ENCODE assay signal across 17 cellular contexts in genomic region chr17:29099527-29099926, GRCh38.
"Had no signal": no experiment of that assay in that cellular context is flagged by ENCODE, and none has a peak within 500 bp of the region (broad histone marks: within the 10 kb centered on the region; RNA-seq: fewer than 3 reads in every experiment).

No MANE protein-coding gene starts in this region.

- ATAC-seq: activated naive CD8-positive, alpha-beta T cell treated with anti-CD3 and anti-CD28 coated beads, Interleukin-2, amount 50 U/mL, for 24 hours; activated T-cell treated with anti-CD3 and anti-CD28 coated beads, Interleukin-2, amount 50 U/mL, for 4 hours; esophagus mucosa; gastrocnemius medialis; left lobe of liver had no signal

- H3K4me3 Mint-ChIP-seq: activated CD4-positive, alpha-beta memory T cell treated with anti-CD3 and anti-CD28 coated beads for 36 hours; activated naive CD8-positive, alpha-beta T cell treated with anti-CD3 and anti-CD28 coated beads, Interleukin-2, amount 50 U/mL, for 24 hours; activated T-cell treated with anti-CD3 and anti-CD28 coated beads, Interleukin-2, amount 50 U/mL, for 4 hours; brain had no signal

- H3K9me3 ChIP-seq: colonic mucosa, gastrocnemius medialis, stomach, testis, upper lobe of left lung had no signal

- H3K27me3 Mint-ChIP-seq: activated CD4-positive, alpha-beta memory T cell treated with anti-CD3 and anti-CD28 coated beads for 36 hours; activated naive CD8-positive, alpha-beta T cell treated with anti-CD3 and anti-CD28 coated beads, Interleukin-2, amount 50 U/mL, for 24 hours; brain had no signal

- H3K9me3 Mint-ChIP-seq: activated CD4-positive, alpha-beta memory T cell treated with anti-CD3 and anti-CD28 coated beads for 36 hours; activated naive CD8-positive, alpha-beta T cell treated with anti-CD3 and anti-CD28 coated beads, Interleukin-2, amount 50 U/mL, for 24 hours; activated T-cell treated with anti-CD3 and anti-CD28 coated beads, Interleukin-2, amount 50 U/mL, for 4 hours; brain; nephron progenitor cell had no signal

- H3K27ac Mint-ChIP-seq: activated CD4-positive, alpha-beta memory T cell treated with anti-CD3 and anti-CD28 coated beads for 36 hours; activated naive CD8-positive, alpha-beta T cell treated with anti-CD3 and anti-CD28 coated beads, Interleukin-2, amount 50 U/mL, for 24 hours; nephron progenitor cell had no signal

- DNase-seq: activated CD4-positive, alpha-beta memory T cell treated with anti-CD3 and anti-CD28 coated beads for 36 hours; activated gamma-delta T cell; activated naive CD8-positive, alpha-beta T cell treated with anti-CD3 and anti-CD28 coated beads, Interleukin-2, amount 50 U/mL, for 24 hours; activated T-cell treated with anti-CD3 and anti-CD28 coated beads, Interleukin-2, amount 50 U/mL, for 4 hours; anterior cingulate cortex; colonic mucosa; gastrocnemius medialis; head of caudate nucleus; kidney; nephron progenitor cell; retina; stomach; testis; upper lobe of left lung had no signal
